In the genomic region with DNA sequence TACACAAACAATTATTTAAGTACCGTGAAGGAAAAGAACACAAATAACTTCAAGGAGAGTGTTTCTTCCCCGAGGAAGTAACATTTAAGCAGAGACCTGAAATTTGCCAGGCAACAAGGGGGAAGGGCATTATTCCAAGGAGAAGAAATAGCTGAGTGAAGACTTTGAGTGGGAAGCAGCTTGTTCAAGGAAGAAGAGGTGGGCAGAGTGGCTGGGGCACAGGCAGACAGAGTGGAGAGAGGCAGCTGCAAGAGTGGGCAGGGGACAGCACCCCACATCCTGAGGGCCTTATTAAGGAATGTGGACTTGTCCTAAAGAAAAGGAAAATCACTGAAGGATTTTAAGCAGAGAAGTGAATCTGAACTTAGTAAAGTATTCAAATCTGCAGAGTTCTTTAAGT, we compare ENCODE assay signal across 8 cellular contexts. TPM values are rescaled to one million over a fixed set of nuclear protein-coding genes. Genes with fewer than 3 reads are reported as not detected.
"Had no signal": no experiment of that assay in that cellular context is flagged by ENCODE, and none has a peak within 500 bp of the region (broad histone marks: within the 10 kb centered on the region; RNA-seq: fewer than 3 reads in every experiment).

No MANE protein-coding gene starts in this region.

- H3K4me3 ChIP-seq: GM23338 had no signal

- H3K27ac ChIP-seq: HL-60 had no signal

- ATAC-seq: GM23338, HepG2 had no signal

- DNase-seq: H9, HCEC 1CT, HFFc6, KBM-7 had no signal

- H3K4me2 ChIP-seq: GM23338 had no signal

- H2AFZ ChIP-seq: GM23338 had no signal

RNA-seq across cellular contexts. Expression of gene DCLK1, which starts 4.7 kb away (rescaled TPM):
- total RNA-seq: HepG2, HFFc6 had no signal
- polyA plus RNA-seq: HepG2, IgD-negative memory B cell had no signal
